ENCODE assay signal across 2 cellular contexts in the genomic region with DNA sequence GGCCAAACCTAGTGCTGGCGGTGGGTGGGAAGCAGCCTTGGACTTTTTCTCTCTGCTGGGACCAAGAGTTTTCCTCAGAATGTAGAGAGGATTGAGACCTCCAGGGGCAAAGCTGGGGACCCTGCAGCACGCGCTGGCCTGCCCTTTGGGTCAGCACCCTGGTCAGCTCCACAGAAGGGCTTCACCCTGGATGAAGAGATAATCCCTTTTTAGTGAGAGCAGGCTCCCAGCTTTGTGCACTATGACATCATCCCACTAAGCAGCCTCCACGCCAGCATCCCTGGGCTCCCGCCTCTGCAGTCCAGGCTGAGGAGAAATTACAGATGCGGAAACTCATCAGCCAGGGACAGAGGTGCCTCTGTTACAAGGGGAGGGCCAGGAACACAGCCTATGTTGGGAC.
TF ChIP-seq lines count a peak whose summit lies in the region.

No MANE protein-coding gene starts in this region.

TF ChIP-seq in Ishikawa, 13 proteins besides CTCF, POLR2A, EP300 and RAD21:
- TF ChIP-seq, protein P1, sequence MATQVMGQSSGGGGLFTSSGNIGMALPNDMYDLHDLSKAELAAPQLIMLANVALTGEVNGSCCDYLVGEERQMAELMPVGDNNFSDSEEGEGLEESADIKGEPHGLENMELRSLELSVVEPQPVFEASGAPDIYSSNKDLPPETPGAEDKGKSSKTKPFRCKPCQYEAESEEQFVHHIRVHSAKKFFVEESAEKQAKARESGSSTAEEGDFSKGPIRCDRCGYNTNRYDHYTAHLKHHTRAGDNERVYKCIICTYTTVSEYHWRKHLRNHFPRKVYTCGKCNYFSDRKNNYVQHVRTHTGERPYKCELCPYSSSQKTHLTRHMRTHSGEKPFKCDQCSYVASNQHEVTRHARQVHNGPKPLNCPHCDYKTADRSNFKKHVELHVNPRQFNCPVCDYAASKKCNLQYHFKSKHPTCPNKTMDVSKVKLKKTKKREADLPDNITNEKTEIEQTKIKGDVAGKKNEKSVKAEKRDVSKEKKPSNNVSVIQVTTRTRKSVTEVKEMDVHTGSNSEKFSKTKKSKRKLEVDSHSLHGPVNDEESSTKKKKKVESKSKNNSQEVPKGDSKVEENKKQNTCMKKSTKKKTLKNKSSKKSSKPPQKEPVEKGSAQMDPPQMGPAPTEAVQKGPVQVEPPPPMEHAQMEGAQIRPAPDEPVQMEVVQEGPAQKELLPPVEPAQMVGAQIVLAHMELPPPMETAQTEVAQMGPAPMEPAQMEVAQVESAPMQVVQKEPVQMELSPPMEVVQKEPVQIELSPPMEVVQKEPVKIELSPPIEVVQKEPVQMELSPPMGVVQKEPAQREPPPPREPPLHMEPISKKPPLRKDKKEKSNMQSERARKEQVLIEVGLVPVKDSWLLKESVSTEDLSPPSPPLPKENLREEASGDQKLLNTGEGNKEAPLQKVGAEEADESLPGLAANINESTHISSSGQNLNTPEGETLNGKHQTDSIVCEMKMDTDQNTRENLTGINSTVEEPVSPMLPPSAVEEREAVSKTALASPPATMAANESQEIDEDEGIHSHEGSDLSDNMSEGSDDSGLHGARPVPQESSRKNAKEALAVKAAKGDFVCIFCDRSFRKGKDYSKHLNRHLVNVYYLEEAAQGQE (IDR thresholded peaks at IDR 0.05; ENCODE audit: low read depth) = peak; percentile 92
- TF ChIP-seq CEBPB (IDR thresholded peaks at IDR 0.05) = no peak

TF ChIP-seq in GM12878, 131 proteins besides CTCF, POLR2A, EP300 and RAD21 (continued from another document):
- TF ChIP-seq, protein P1 (IDR thresholded peaks at IDR 0.05; ENCODE audit: low read depth, low read length) = peak; percentile 78
